Comparison of ENCODE assay signal across 2 cellular contexts in genomic region chr19:17081672-17082630, GRCh38.
TF ChIP-seq lines count a peak whose summit lies in the region.

No MANE protein-coding gene starts in this region.

TF ChIP-seq in HEK293, 187 proteins besides CTCF, POLR2A, EP300 and RAD21:
- TF ChIP-seq TRIM28 (IDR thresholded peaks at IDR 0.05; ENCODE audit: borderline replicate concordance, low read length): no peak
- peak; percentile 75 for TF ChIP-seq KLF1 (tag by site-specific recombination; IDR thresholded peaks at IDR 0.05)
- peak; percentile 79 for TF ChIP-seq ZNF121 (tag by site-specific recombination; IDR thresholded peaks at IDR 0.05)
- TF ChIP-seq GLIS1 (tag by site-specific recombination; IDR thresholded peaks at IDR 0.05): no peak

TF ChIP-seq in K562, 482 proteins besides CTCF, POLR2A, EP300 and RAD21 (continued from another document):
- TF ChIP-seq SMAD1 (IDR thresholded peaks at IDR 0.05; ENCODE audit: low read depth, low read length, partially characterized antibody): no peak
- no peak for TF ChIP-seq SREBF1 (IDR thresholded peaks at IDR 0.05; ENCODE audit: borderline replicate concordance, low read depth, low read length)
- TF ChIP-seq HNRNPLL (IDR thresholded peaks at IDR 0.05; ENCODE audit: low read depth, low read length, poor library complexity, severe bottlenecking): no peak
- 0 out of 2 replicates have a peak, but pooled peaks have one; percentile 10 for TF ChIP-seq ZNF121 (CRISPR knock-in tag; conservative IDR thresholded peaks at IDR 0.05)
- no peak for TF ChIP-seq EP400 (IDR thresholded peaks at IDR 0.05)
